Comparison of ENCODE assay signal across 8 cellular contexts in genomic region chr17:39676198-39676819, GRCh38. TPM values are rescaled to one million over a fixed set of nuclear protein-coding genes. Genes with fewer than 3 reads are reported as not detected.
DNase-seq lines count a peak whose midpoint lies in the region; ATAC-seq and TF ChIP-seq lines count a peak whose summit lies in the region.

No MANE protein-coding gene starts in this region.

- CTCF ChIA-PET in activated B cell treated with CpG ODN at 0.5 μM for 24 hours (lab: Charles Lee): interaction anchor here (1.0 to 2.2 kb wide), 5 partner anchors 11 to 54 kb away, joined by 3 to 9 read pairs (median 4); partner anchors contain the start of genes PGAP3 and TCAP

- ATAC-seq in activated B cell treated with CpG ODN at 0.5 μM for 24 hours (ENCODE audit: low read depth) (peak; percentile 51), left cardiac atrium (peak; percentile 33 to 36), GM19452 (IDR thresholded peaks at IDR 0.05; ENCODE audit: unreplicated experiment) (no peak), HG02610 (IDR thresholded peaks at IDR 0.05; ENCODE audit: unreplicated experiment) (no peak)
- ATAC-seq in stimulated activated naive CD8-positive, alpha-beta T cell treated with anti-CD3 and anti-CD28 coated beads, Interleukin-15, amount 100 ng/mL, for 72 hours: peak; percentile 65

- DNase-seq in DMS79 (lab: John Stamatoyannopoulos, UW) (peak; percentile 34), KBM-7 (peak; percentile 75), activated B cell treated with CpG ODN at 0.5 μM for 24 hours (no peak), left cardiac atrium (peak; percentile 72), progenitor cell of endocrine pancreas (ENCODE audit: low spot score, unreplicated experiment) (no peak)
- DNase-seq in stimulated activated naive CD8-positive, alpha-beta T cell treated with anti-CD3 and anti-CD28 coated beads, Interleukin-15, amount 100 ng/mL, for 72 hours: peak in 1 of 2 donors; percentile 43

- H3K27ac Mint-ChIP-seq in activated B cell treated with CpG ODN at 0.5 μM for 24 hours: peak overlapping the region; percentile 90
- H3K27ac Mint-ChIP-seq in stimulated activated naive CD8-positive, alpha-beta T cell treated with anti-CD3 and anti-CD28 coated beads, Interleukin-15, amount 100 ng/mL, for 72 hours: peak overlapping the region in 1 of 2 donors; percentile 69
- no peak overlapping the region for H3K27ac Mint-ChIP-seq in progenitor cell of endocrine pancreas

- intact Hi-C loops in activated B cell treated with CpG ODN at 0.5 μM for 24 hours (cut with micrococcal nuclease) (loop anchor here (1.0 kb wide), 1 partner anchor 9 kb away; no protein-coding TSS in a partner anchor), left cardiac atrium (cut with DNase I) (no loop called here)

- H3K4me1 Mint-ChIP-seq in activated B cell treated with CpG ODN at 0.5 μM for 24 hours (peaks cover 87% of the 10 kb centered on the region), progenitor cell of endocrine pancreas (ENCODE audit: low read depth) (peaks cover 8% of the 10 kb centered on the region)
- peaks cover 75% of the 10 kb centered on the region for H3K4me1 Mint-ChIP-seq in stimulated activated naive CD8-positive, alpha-beta T cell treated with anti-CD3 and anti-CD28 coated beads, Interleukin-15, amount 100 ng/mL, for 72 hours

- H3K36me3 Mint-ChIP-seq in activated B cell treated with CpG ODN at 0.5 μM for 24 hours (ENCODE audit: low read depth) (peaks cover 6% of the 10 kb centered on the region), progenitor cell of endocrine pancreas (ENCODE audit: insufficient read depth) (peaks cover 6% of the 10 kb centered on the region)

- no peaks in the 10 kb centered on the region for H3K9me3 Mint-ChIP-seq in activated B cell treated with CpG ODN at 0.5 μM for 24 hours
- H3K9me3 Mint-ChIP-seq in stimulated activated naive CD8-positive, alpha-beta T cell treated with anti-CD3 and anti-CD28 coated beads, Interleukin-15, amount 100 ng/mL, for 72 hours: no peaks in the 10 kb centered on the region
- no peaks in the 10 kb centered on the region for H3K9me3 Mint-ChIP-seq in progenitor cell of endocrine pancreas (ENCODE audit: low read depth)

- H3K4me3 Mint-ChIP-seq in activated B cell treated with CpG ODN at 0.5 μM for 24 hours (peak overlapping the region; percentile 29), progenitor cell of endocrine pancreas (ENCODE audit: low read depth) (no peak overlapping the region)
- no peak overlapping the region for H3K4me3 Mint-ChIP-seq in stimulated activated naive CD8-positive, alpha-beta T cell treated with anti-CD3 and anti-CD28 coated beads, Interleukin-15, amount 100 ng/mL, for 72 hours

- TF ChIP-seq CTCF in activated B cell treated with CpG ODN at 0.5 μM for 24 hours (IDR thresholded peaks at IDR 0.05) (no peak), progenitor cell of endocrine pancreas (IDR thresholded peaks at IDR 0.05; ENCODE audit: unreplicated experiment) (no peak)

- in situ Hi-C loops in KBM-7 (cut with MboI; ENCODE audit: low pct_unique_long_range_greater_than_20kb, low sequenced_read_pairs): no loop called here

- H3K27me3 Mint-ChIP-seq in activated B cell treated with CpG ODN at 0.5 μM for 24 hours (no peaks in the 10 kb centered on the region), progenitor cell of endocrine pancreas (peaks cover 7% of the 10 kb centered on the region)
- peaks cover 10% of the 10 kb centered on the region for H3K27me3 Mint-ChIP-seq in stimulated activated naive CD8-positive, alpha-beta T cell treated with anti-CD3 and anti-CD28 coated beads, Interleukin-15, amount 100 ng/mL, for 72 hours

- POLR2A ChIA-PET in activated B cell treated with CpG ODN at 0.5 μM for 24 hours (lab: Charles Lee): interaction anchor here (0.6 to 3.0 kb wide), 5 partner anchors 8 to 146 kb away, joined by 3 to 23 read pairs (median 13); partner anchors contain the start of genes MIEN1, PGAP3 and PNMT

RNA-seq across cellular contexts. Expression of gene PNMT, which starts 8.1 kb away (rescaled TPM):
- total RNA-seq in activated B cell treated with CpG ODN at 0.5 μM for 24 hours: not detected in 2 replicates
- 10 to 100 TPM in 1 of 2 donors, 1 to 10 TPM in 1; 9.7 to 11.2 TPM for total RNA-seq in left cardiac atrium
- 2.5 and 3.1 TPM in 2 replicates for total RNA-seq in progenitor cell of endocrine pancreas

RNA-seq across cellular contexts. Expression of gene TCAP, which starts 11.2 kb away (rescaled TPM):
- 2.1 and 2.3 TPM in 2 replicates for total RNA-seq in activated B cell treated with CpG ODN at 0.5 μM for 24 hours
- total RNA-seq in left cardiac atrium: 1,000 to 10,000 TPM; 1,910 to 2,797 TPM
- total RNA-seq in progenitor cell of endocrine pancreas: 1.8 and 2.7 TPM in 2 replicates

RNA-seq across cellular contexts. Expression of gene PGAP3, which starts 11.5 kb away (rescaled TPM):
- 19.0 and 24.0 TPM in 2 replicates for total RNA-seq in activated B cell treated with CpG ODN at 0.5 μM for 24 hours
- 10 to 100 TPM in 1 of 2 donors, 1 to 10 TPM in 1; 9.7 to 18.1 TPM for total RNA-seq in left cardiac atrium
- total RNA-seq in progenitor cell of endocrine pancreas: 38.7 and 40.1 TPM in 2 replicates

RNA-seq across cellular contexts. Expression of gene ERBB2, which starts 23.6 kb away (rescaled TPM):
- total RNA-seq in activated B cell treated with CpG ODN at 0.5 μM for 24 hours: 4.4 and 7.1 TPM in 2 replicates
- total RNA-seq in left cardiac atrium: 10 to 100 TPM; 72.7 to 78.5 TPM
- 136 and 152 TPM in 2 replicates for total RNA-seq in progenitor cell of endocrine pancreas

RNA-seq across cellular contexts. Expression of gene STARD3, which starts 39.4 kb away (rescaled TPM):
- total RNA-seq in activated B cell treated with CpG ODN at 0.5 μM for 24 hours: 51.8 and 58.2 TPM in 2 replicates
- total RNA-seq in left cardiac atrium: 10 to 100 TPM; 22.8 to 24.8 TPM
- 57.0 and 62.5 TPM in 2 replicates for total RNA-seq in progenitor cell of endocrine pancreas

Comparison
In these comparisons a context has a peak if more than half of its experiments do, and no peak if none do; other contexts are left out.
1. DNase-seq: peak in DMS79 (single experiment), KBM-7 (single experiment) and left cardiac atrium (single experiment); none in activated B cell treated with CpG ODN at 0.5 μM for 24 hours (single experiment) and progenitor cell of endocrine pancreas (single experiment).
2. ATAC-seq: peak in activated B cell treated with CpG ODN at 0.5 μM for 24 hours (single experiment), left cardiac atrium (2 of 2) and stimulated activated naive CD8-positive, alpha-beta T cell treated with anti-CD3 and anti-CD28 coated beads, Interleukin-15, amount 100 ng/mL, for 72 hours (single experiment); none in GM19452 (single experiment) and HG02610 (single experiment).
3. RNA of gene TCAP, which starts 11.2 kb away (total RNA-seq): 1,910 to 2,797 TPM in left cardiac atrium; 1.8 to 2.7 TPM in progenitor cell of endocrine pancreas and 2.1 to 2.3 TPM in activated B cell treated with CpG ODN at 0.5 μM for 24 hours; every median in the first group is over 100 times any median in the second.